Comparison of ENCODE assay signal across 10 cellular contexts in genomic region chr1:168408531-168409242, GRCh38.
DNase-seq lines count a peak whose midpoint lies in the region; ATAC-seq and TF ChIP-seq lines count a peak whose summit lies in the region.
"Had no signal": no experiment of that assay in that cellular context is flagged by ENCODE, and none has a peak within 500 bp of the region (broad histone marks: within the 10 kb centered on the region; RNA-seq: fewer than 3 reads in every experiment).

No MANE protein-coding gene starts in this region.

- H3K9me3 ChIP-seq in breast epithelium (peaks cover 6 to 8% of the 10 kb centered on the region in 2 donors), ascending aorta (peaks cover 0 to 7% of the 10 kb centered on the region in 2 donors)
- H3K9me3 ChIP-seq: neutrophil had no signal

- CTCF ChIA-PET in MCF 10A (lab: Yijun Ruan, JAX) = interaction anchor here (0.5 to 1.6 kb wide), 4 partner anchors 13 to 310 kb away, joined by 3 to 6 read pairs (median 3); no protein-coding TSS in a partner anchor

- no peaks in the 10 kb centered on the region for H3K36me3 Mint-ChIP-seq in MCF 10A (ENCODE audit: insufficient read depth, unreplicated experiment)
- peaks cover 6% of the 10 kb centered on the region for H3K36me3 Mint-ChIP-seq in T-helper 1 cell treated with Interleukin-12 subunit alpha and Interleukin-12 subunit beta and Interleukin-4 antibody, amounts not matched to agents 30 μg/mL and 1 μg/mL, for 36 hours (ENCODE audit: low read depth)

- no peaks in the 10 kb centered on the region for H3K27me3 ChIP-seq in breast epithelium
- no peaks in the 10 kb centered on the region for H3K27me3 ChIP-seq in ascending aorta
- H3K27me3 ChIP-seq: neutrophil had no signal

- in situ Hi-C loops in astrocyte of the spinal cord (cut with HindIII; ENCODE audit: low sequenced_read_pairs) = no loop called here

- no peaks in the 10 kb centered on the region for H3K9me3 Mint-ChIP-seq in MCF 10A (ENCODE audit: unreplicated experiment)
- peaks cover 4% of the 10 kb centered on the region for H3K9me3 Mint-ChIP-seq in T-helper 1 cell treated with Interleukin-12 subunit alpha and Interleukin-12 subunit beta and Interleukin-4 antibody, amounts not matched to agents 30 μg/mL and 1 μg/mL, for 36 hours

- H3K4me1 Mint-ChIP-seq in MCF 10A (ENCODE audit: insufficient read depth, unreplicated experiment) = peaks cover 22% of the 10 kb centered on the region
- peaks cover 40% of the 10 kb centered on the region for H3K4me1 Mint-ChIP-seq in T-helper 1 cell treated with Interleukin-12 subunit alpha and Interleukin-12 subunit beta and Interleukin-4 antibody, amounts not matched to agents 30 μg/mL and 1 μg/mL, for 36 hours (ENCODE audit: low read depth)

- H3K27ac ChIP-seq in breast epithelium = no peak overlapping the region
- H3K27ac ChIP-seq in ascending aorta = no peak overlapping the region
- H3K27ac ChIP-seq: neutrophil, SK-N-MC had no signal

- POLR2A ChIA-PET in MCF 10A (lab: Yijun Ruan, JAX) = interaction anchor here (0.6 to 0.7 kb wide), 2 partner anchors 37 to 948 kb away, joined by 3 read pairs; no protein-coding TSS in a partner anchor

- H3K4me3 Mint-ChIP-seq in MCF 10A (ENCODE audit: unreplicated experiment) = no peak overlapping the region
- peak overlapping the region; percentile 57 for H3K4me3 Mint-ChIP-seq in T-helper 1 cell treated with Interleukin-12 subunit alpha and Interleukin-12 subunit beta and Interleukin-4 antibody, amounts not matched to agents 30 μg/mL and 1 μg/mL, for 36 hours

- TF ChIP-seq POLR2A in breast epithelium (IDR thresholded peaks at IDR 0.05) = no peak

- TF ChIP-seq CTCF in MCF 10A (IDR thresholded peaks at IDR 0.05; ENCODE audit: unreplicated experiment) (no peak), breast epithelium (IDR thresholded peaks at IDR 0.05) (no peak), astrocyte of the spinal cord (IDR thresholded peaks at IDR 0.05; ENCODE audit: low read depth, low read length) (no peak), ascending aorta (IDR thresholded peaks at IDR 0.05) (no peak)

- no peaks in the 10 kb centered on the region for H3K27me3 Mint-ChIP-seq in MCF 10A (ENCODE audit: insufficient read depth, unreplicated experiment)
- H3K27me3 Mint-ChIP-seq in T-helper 1 cell treated with Interleukin-12 subunit alpha and Interleukin-12 subunit beta and Interleukin-4 antibody, amounts not matched to agents 30 μg/mL and 1 μg/mL, for 36 hours (ENCODE audit: low read depth) = no peaks in the 10 kb centered on the region

- H3K4me1 ChIP-seq in breast epithelium (no peaks in the 10 kb centered on the region), ascending aorta (no peaks in the 10 kb centered on the region)

- no peaks in the 10 kb centered on the region for H3K36me3 ChIP-seq in breast epithelium
- H3K36me3 ChIP-seq in ascending aorta = no peaks in the 10 kb centered on the region
- H3K36me3 ChIP-seq: neutrophil had no signal

- H3K4me3 ChIP-seq in breast epithelium (no peak overlapping the region), astrocyte of the spinal cord (ENCODE audit: low read depth, low read length) (no peak overlapping the region), ascending aorta (no peak overlapping the region)
- H3K4me3 ChIP-seq: SK-N-MC had no signal

- no TSS peak for BruUV-seq in MCF 10A (replicated peaks; lab: Mats Ljungman, UMichigan)

- DNase-seq in MCF 10A (ENCODE audit: unreplicated experiment) (peak; percentile 90), breast epithelium (ENCODE audit: low spot score in 2 of 2) (no peak), astrocyte of the spinal cord (ENCODE audit: low read depth, low spot score) (peak; percentile 53), NCI-H2107 (lab: John Stamatoyannopoulos, UW) (no peak), ascending aorta (ENCODE audit: low spot score in 2 of 2) (no peak)
- peak; percentile 35 to 82 for DNase-seq in stimulated activated CD4-positive, alpha-beta T cell treated with anti-CD3 and anti-CD28 coated beads, Interleukin-4, amount 100 ng/mL, for 4 hours

- no peak for ATAC-seq in GM21360 (IDR thresholded peaks at IDR 0.05; ENCODE audit: unreplicated experiment)

- no peak overlapping the region for H3K27ac Mint-ChIP-seq in MCF 10A (ENCODE audit: low read depth, unreplicated experiment)
- H3K27ac Mint-ChIP-seq in T-helper 1 cell treated with Interleukin-12 subunit alpha and Interleukin-12 subunit beta and Interleukin-4 antibody, amounts not matched to agents 30 μg/mL and 1 μg/mL, for 36 hours = peak overlapping the region; percentile 89

- intact Hi-C loops in MCF 10A (cut with micrococcal nuclease) = no loop called here
- intact Hi-C loops in breast epithelium (cut with DNase I; ENCODE audit: low total_unique reads) = no loop called here
- intact Hi-C loops in ascending aorta (cut with DNase I) = no loop called here

Comparison
In these comparisons a context has a peak if more than half of its experiments do, and no peak if none do; other contexts are left out.
1. DNase-seq: peak in MCF 10A (single experiment), astrocyte of the spinal cord (single experiment) and stimulated activated CD4-positive, alpha-beta T cell treated with anti-CD3 and anti-CD28 coated beads, Interleukin-4, amount 100 ng/mL, for 4 hours (2 of 2); none in breast epithelium (0 of 2), NCI-H2107 (single experiment) and ascending aorta (0 of 2).